In genomic region chr10:102151774-102152544, GRCh38 we compare ENCODE assay signal across 8 cellular contexts. TPM values are rescaled to one million over a fixed set of nuclear protein-coding genes. Genes with fewer than 3 reads are reported as not detected.
DNase-seq lines count a peak whose midpoint lies in the region; ATAC-seq and TF ChIP-seq lines count a peak whose summit lies in the region.

TSS of gene NOLC1 (plus strand) at chr10:102152389. CDS start at chr10:102152411, 22 bp downstream.

- H3K79me2 ChIP-seq in PC-3 (ENCODE audit: low read length), result peaks cover 48% of the 10 kb centered on the region

- TSS peak; percentile 31 for BruUV-seq in PC-3 (replicated peaks; lab: Mats Ljungman, UMichigan)

- peak within 1 kb of the TSS; percentile 79 for H3K4me2 ChIP-seq in PC-3 (ENCODE audit: low read length)

- peak within 1 kb of the TSS; percentile 99 for H3K4me3 ChIP-seq in PC-3 (ENCODE audit: low read length)
- H3K4me3 ChIP-seq in epithelial cell of esophagus (ENCODE audit: low read length), result peak within 1 kb of the TSS; percentile 98
- H3K4me3 ChIP-seq in mononuclear cell (ENCODE audit: low read length), result peak within 1 kb of the TSS; percentile 81

- H3F3A ChIP-seq in PC-3 (ENCODE audit: low read length, unreplicated experiment), result peaks cover 10% of the 10 kb centered on the region

- no peak for TF ChIP-seq CTCF in PC-3 (conservative IDR thresholded peaks at IDR 0.05; ENCODE audit: low read depth, low read length)
- TF ChIP-seq CTCF in epithelial cell of esophagus (IDR thresholded peaks at IDR 0.05; ENCODE audit: insufficient read depth, low read depth, low read length, missing control alignments), result no peak

- DNase-seq in DMS114 treated with DMSO at 0.1 percent for 48 hours (lab: John Stamatoyannopoulos, UW; ENCODE audit: unreplicated experiment) (peak; percentile 97), PC-3 (peak; percentile 97), activated T-cell treated with anti-CD3 and anti-CD28 coated beads for 48 hours (ENCODE audit: low read depth) (peak; percentile 100), epithelial cell of esophagus (ENCODE audit: low read depth) (peak; percentile 99)
- DNase-seq in stimulated activated CD8-positive, alpha-beta memory T cell treated with anti-CD3 and anti-CD28 coated beads, Interleukin-4, amount 100 ng/mL, for 1 hour (ENCODE audit: low read depth in 2 of 2, low spot score in 1 of 2), result peak; percentile 99

- CTCF ChIA-PET in PC-3 (lab: Charles Lee), result interaction anchor here (0.6 kb wide), 1 partner anchor 271 kb away, joined by 3 read pairs; no protein-coding TSS in a partner anchor

- ATAC-seq in GM21576 (IDR thresholded peaks at IDR 0.05; ENCODE audit: unreplicated experiment) (peak; percentile 93), PC-3 (peak; percentile 83)

- peaks cover 49% of the 10 kb centered on the region; the same call in 1 of the 2 replicates for H3K36me3 ChIP-seq in PC-3 (ENCODE audit: low read depth, low read length)

- H3K4me1 ChIP-seq in PC-3 (ENCODE audit: insufficient read depth, low read length) (peaks cover 23% of the 10 kb centered on the region), mononuclear cell (ENCODE audit: insufficient read depth, low read length) (peaks cover 22% of the 10 kb centered on the region)

- H3K9ac ChIP-seq in PC-3 (ENCODE audit: low read length), result peak within 1 kb of the TSS; percentile 100

- intact Hi-C loops in PC-3 (cut with micrococcal nuclease), result loop anchor here (1.0 kb wide), 1 partner anchor 20 kb away; no protein-coding TSS in a partner anchor

- POLR2A ChIA-PET in PC-3 (lab: Charles Lee; ENCODE audit: unreplicated experiment), result no interaction called here

- no peak for TF ChIP-seq RAD21 in Ishikawa (IDR thresholded peaks at IDR 0.05; ENCODE audit: low read depth)

- TF ChIP-seq EP300 in Ishikawa (IDR thresholded peaks at IDR 0.05; ENCODE audit: borderline replicate concordance), result peak; percentile 69

- 0 out of 2 replicates have a peak within 1 kb of the TSS, but pooled peaks have one; percentile 20 for H2AFZ ChIP-seq in PC-3 (ENCODE audit: low read length)

- H3K9me2 ChIP-seq in PC-3 (replicated peaks; ENCODE audit: low read length), result no peaks in the 10 kb centered on the region

- peak within 1 kb of the TSS; percentile 95 for H3K27ac ChIP-seq in PC-3 (ENCODE audit: low read length)

- peaks cover 26% of the 10 kb centered on the region for H4K20me1 ChIP-seq in PC-3 (ENCODE audit: low read length)

- H3K9me3 ChIP-seq in PC-3 (ENCODE audit: low read length) (no peaks in the 10 kb centered on the region), mononuclear cell (ENCODE audit: low read depth, low read length) (no peaks in the 10 kb centered on the region)

- H3K27me3 ChIP-seq in PC-3 (ENCODE audit: low read length) (no peaks in the 10 kb centered on the region), mononuclear cell (ENCODE audit: insufficient read depth, low read length) (no peaks in the 10 kb centered on the region)

TF ChIP-seq in Ishikawa, 13 proteins besides CTCF, POLR2A, EP300 and RAD21:
- peak; percentile 49 for TF ChIP-seq USF1 (IDR thresholded peaks at IDR 0.05)
- TF ChIP-seq EGR1 (IDR thresholded peaks at IDR 0.05), result no peak; the same call in none of the 2 replicates
- peak; percentile 99 for TF ChIP-seq CREB1 (IDR thresholded peaks at IDR 0.05; ENCODE audit: low read depth)
- TF ChIP-seq REST (IDR thresholded peaks at IDR 0.05; ENCODE audit: low read depth), result no peak
- TF ChIP-seq ZBTB7A (IDR thresholded peaks at IDR 0.05; ENCODE audit: low read depth), result peak; percentile 66; the same call in 1 of the 2 replicates
- TF ChIP-seq CEBPB (IDR thresholded peaks at IDR 0.05), result no peak
- TF ChIP-seq MAX (IDR thresholded peaks at IDR 0.05), result peak; percentile 95; the same call in 1 of the 2 replicates
- TF ChIP-seq NFIC (IDR thresholded peaks at IDR 0.05), result peak; percentile 75
- TF ChIP-seq FOXM1 (IDR thresholded peaks at IDR 0.05; ENCODE audit: borderline replicate concordance, low read depth), result peak; percentile 75; the same call in 1 of the 2 replicates
- peak; percentile 94 for TF ChIP-seq TAF1 (IDR thresholded peaks at IDR 0.05; ENCODE audit: low read depth)
- TF ChIP-seq YY1 (IDR thresholded peaks at IDR 0.05; ENCODE audit: low read depth), result peak; percentile 95
- TF ChIP-seq TEAD4 (IDR thresholded peaks at IDR 0.05), result peak; percentile 96
- peak; percentile 75 for TF ChIP-seq TCF12 (IDR thresholded peaks at IDR 0.05; ENCODE audit: low read depth)

RNA-seq across cellular contexts. Expression of gene NOLC1, which starts in this region (rescaled TPM):
- total RNA-seq in PC-3 (2014; rRNA removed) (69.9 TPM in 2 replicates), mononuclear cell (19.8 TPM)

Comparison
In these comparisons a context has a peak if more than half of its experiments do, and no peak if none do; other contexts are left out.
1. Peak in every context shown above with its lines: DNase-seq, ATAC-seq, H3K4me3 ChIP-seq and H3K27ac ChIP-seq.